2 cellular contexts compared by ENCODE assay signal in genomic region chr22:23685205-23685784, GRCh38.
A peak's percentile ranks its signal among the peaks of the same experiment; 100 is the strongest.
TF ChIP-seq lines count a peak whose summit lies in the region.

No MANE protein-coding gene starts in this region.

TF ChIP-seq in HepG2, 621 proteins besides CTCF, POLR2A, EP300 and RAD21:
- TF ChIP-seq PCBP2 (optimal IDR thresholded peaks at IDR 0.05; ENCODE audit: low read depth, low read length, poor library complexity, severe bottlenecking) (no peak), ZSCAN31 (CRISPR knock-in tag; IDR thresholded peaks at IDR 0.05; ENCODE audit: low read depth) (no peak), ZNF678 (CRISPR knock-in tag; IDR thresholded peaks at IDR 0.05) (no peak), FOSL1 (CRISPR knock-in tag; IDR thresholded peaks at IDR 0.05; ENCODE audit: borderline replicate concordance) (0 out of 2 replicates have a peak, but pooled peaks have one; percentile 10), FOSL2 (CRISPR knock-in tag; IDR thresholded peaks at IDR 0.05) (peak; percentile 77), MAFK (conservative IDR thresholded peaks at IDR 0.05 in 1 of 2, IDR thresholded peaks at IDR 0.05 in 1 of 2; ENCODE audit: low read length in 2 of 2) (peak in 1 of 2 experiments; percentile 63), MAFF (IDR thresholded peaks at IDR 0.05; ENCODE audit: low read depth, low read length) (0 out of 2 replicates have a peak, but pooled peaks have one; percentile 26), ZNF644 (CRISPR knock-in tag; IDR thresholded peaks at IDR 0.05; ENCODE audit: low read depth) (0 out of 2 replicates have a peak, but pooled peaks have one; percentile 34)
- TF ChIP-seq, protein P1, sequence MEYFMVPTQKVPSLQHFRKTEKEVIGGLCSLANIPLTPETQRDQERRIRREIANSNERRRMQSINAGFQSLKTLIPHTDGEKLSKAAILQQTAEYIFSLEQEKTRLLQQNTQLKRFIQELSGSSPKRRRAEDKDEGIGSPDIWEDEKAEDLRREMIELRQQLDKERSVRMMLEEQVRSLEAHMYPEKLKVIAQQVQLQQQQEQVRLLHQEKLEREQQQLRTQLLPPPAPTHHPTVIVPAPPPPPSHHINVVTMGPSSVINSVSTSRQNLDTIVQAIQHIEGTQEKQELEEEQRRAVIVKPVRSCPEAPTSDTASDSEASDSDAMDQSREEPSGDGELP (IDR thresholded peaks at IDR 0.05; ENCODE audit: borderline replicate concordance, low read depth): peak; percentile 15; the same call in 1 of the 2 replicates
- TF ChIP-seq, protein P2, sequence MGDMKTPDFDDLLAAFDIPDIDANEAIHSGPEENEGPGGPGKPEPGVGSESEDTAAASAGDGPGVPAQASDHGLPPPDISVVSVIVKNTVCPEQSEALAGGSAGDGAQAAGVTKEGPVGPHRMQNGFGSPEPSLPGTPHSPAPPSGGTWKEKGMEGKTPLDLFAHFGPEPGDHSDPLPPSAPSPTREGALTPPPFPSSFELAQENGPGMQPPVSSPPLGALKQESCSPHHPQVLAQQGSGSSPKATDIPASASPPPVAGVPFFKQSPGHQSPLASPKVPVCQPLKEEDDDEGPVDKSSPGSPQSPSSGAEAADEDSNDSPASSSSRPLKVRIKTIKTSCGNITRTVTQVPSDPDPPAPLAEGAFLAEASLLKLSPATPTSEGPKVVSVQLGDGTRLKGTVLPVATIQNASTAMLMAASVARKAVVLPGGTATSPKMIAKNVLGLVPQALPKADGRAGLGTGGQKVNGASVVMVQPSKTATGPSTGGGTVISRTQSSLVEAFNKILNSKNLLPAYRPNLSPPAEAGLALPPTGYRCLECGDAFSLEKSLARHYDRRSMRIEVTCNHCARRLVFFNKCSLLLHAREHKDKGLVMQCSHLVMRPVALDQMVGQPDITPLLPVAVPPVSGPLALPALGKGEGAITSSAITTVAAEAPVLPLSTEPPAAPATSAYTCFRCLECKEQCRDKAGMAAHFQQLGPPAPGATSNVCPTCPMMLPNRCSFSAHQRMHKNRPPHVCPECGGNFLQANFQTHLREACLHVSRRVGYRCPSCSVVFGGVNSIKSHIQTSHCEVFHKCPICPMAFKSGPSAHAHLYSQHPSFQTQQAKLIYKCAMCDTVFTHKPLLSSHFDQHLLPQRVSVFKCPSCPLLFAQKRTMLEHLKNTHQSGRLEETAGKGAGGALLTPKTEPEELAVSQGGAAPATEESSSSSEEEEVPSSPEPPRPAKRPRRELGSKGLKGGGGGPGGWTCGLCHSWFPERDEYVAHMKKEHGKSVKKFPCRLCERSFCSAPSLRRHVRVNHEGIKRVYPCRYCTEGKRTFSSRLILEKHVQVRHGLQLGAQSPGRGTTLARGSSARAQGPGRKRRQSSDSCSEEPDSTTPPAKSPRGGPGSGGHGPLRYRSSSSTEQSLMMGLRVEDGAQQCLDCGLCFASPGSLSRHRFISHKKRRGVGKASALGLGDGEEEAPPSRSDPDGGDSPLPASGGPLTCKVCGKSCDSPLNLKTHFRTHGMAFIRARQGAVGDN (CRISPR knock-in tag; IDR thresholded peaks at IDR 0.05): peak; percentile 25; the same call in 1 of the 2 replicates

TF ChIP-seq in HEK293T, 16 proteins besides CTCF, POLR2A, EP300 and RAD21:
- TF ChIP-seq ARNT (IDR thresholded peaks at IDR 0.05): no peak
- no peak for TF ChIP-seq CTBP1 (IDR thresholded peaks at IDR 0.05; ENCODE audit: borderline replicate concordance)
- no peak for TF ChIP-seq NFRKB (IDR thresholded peaks at IDR 0.05)
- TF ChIP-seq TARDBP (IDR thresholded peaks at IDR 0.05): no peak
